Comparison of ENCODE assay signal across 18 cellular contexts in genomic region chr5:35771839-35772238, GRCh38.
DNase-seq lines count a peak whose midpoint lies in the region; ATAC-seq and TF ChIP-seq lines count a peak whose summit lies in the region.
"Had no signal": no experiment of that assay in that cellular context is flagged by ENCODE, and none has a peak within 500 bp of the region (broad histone marks: within the 10 kb centered on the region; RNA-seq: fewer than 3 reads in every experiment).

No MANE protein-coding gene starts in this region.

- H3K27ac Mint-ChIP-seq in CD4-positive, alpha-beta T cell = peak overlapping the region; percentile 11
- peak overlapping the region; percentile 51 to 93 (median 81) for H3K27ac Mint-ChIP-seq in naive thymus-derived CD8-positive, alpha-beta T cell
- H3K27ac Mint-ChIP-seq: CD4-positive, CD25-positive, alpha-beta regulatory T cell had no signal

- H3K27me3 Mint-ChIP-seq in CD4-positive, alpha-beta T cell = no peaks in the 10 kb centered on the region
- no peaks in the 10 kb centered on the region for H3K27me3 Mint-ChIP-seq in naive thymus-derived CD8-positive, alpha-beta T cell
- H3K27me3 Mint-ChIP-seq: CD4-positive, CD25-positive, alpha-beta regulatory T cell had no signal

- H3K36me3 Mint-ChIP-seq in CD4-positive, alpha-beta T cell (ENCODE audit: low read depth) = no peaks in the 10 kb centered on the region
- H3K36me3 Mint-ChIP-seq in naive thymus-derived CD8-positive, alpha-beta T cell = peaks cover 0 to 2% (median 0%) of the 10 kb centered on the region in 3 donors
- H3K36me3 Mint-ChIP-seq: CD4-positive, CD25-positive, alpha-beta regulatory T cell had no signal

- H3K4me3 ChIP-seq in ACC112 (ENCODE audit: low read depth, low read length) (no peak overlapping the region), OCI-LY7 (ENCODE audit: low read depth, low read length, poor library complexity, severe bottlenecking) (no peak overlapping the region), WERI-Rb-1 (ENCODE audit: low read depth, low read length) (no peak overlapping the region)
- H3K4me3 ChIP-seq: SK-N-MC had no signal

- POLR2A ChIA-PET in CD4-positive, alpha-beta T cell (lab: Charles Lee) = interaction anchor here (1.0 kb wide), 2 partner anchors 10 to 85 kb away, joined by 3 to 5 read pairs; partner anchors contain the start of gene IL7R
- POLR2A ChIA-PET in OCI-LY7 (lab: Charles Lee) = interaction anchor here (0.7 to 1.0 kb wide), 3 partner anchors 9 to 128 kb away, joined by 3 to 4 read pairs (median 3); no protein-coding TSS in a partner anchor
- POLR2A ChIA-PET in naive thymus-derived CD8-positive, alpha-beta T cell (lab: Charles Lee) = interaction anchor here (1.0 to 2.7 kb wide), 4 partner anchors 11 to 98 kb away, joined by 4 to 11 read pairs (median 8); no protein-coding TSS in a partner anchor

- H3K36me3 ChIP-seq in ACC112 (ENCODE audit: insufficient read depth, low read length) (no peaks in the 10 kb centered on the region), OCI-LY7 (ENCODE audit: insufficient read depth, low read length) (no peaks in the 10 kb centered on the region), WERI-Rb-1 (no peaks in the 10 kb centered on the region)
- H3K36me3 ChIP-seq: BE2C had no signal

- H3K9me2 ChIP-seq in OCI-LY7 (ENCODE audit: insufficient read depth, low read length) = no peaks in the 10 kb centered on the region

- no peaks in the 10 kb centered on the region for H4K20me1 ChIP-seq in OCI-LY7 (ENCODE audit: insufficient read depth, low read length)

- no peaks in the 10 kb centered on the region for H3K27me3 ChIP-seq in ACC112 (ENCODE audit: insufficient read depth, low read length)
- no peaks in the 10 kb centered on the region for H3K27me3 ChIP-seq in CD4-positive, alpha-beta T cell (ENCODE audit: control insufficient read depth, insufficient read depth, low read length)
- peaks cover 93% of the 10 kb centered on the region for H3K27me3 ChIP-seq in WERI-Rb-1 (ENCODE audit: insufficient read depth, low read depth, severe bottlenecking)
- H3K27me3 ChIP-seq: BE2C had no signal

- BruUV-seq in OCI-LY7 (replicated peaks; lab: Mats Ljungman, UMichigan) = no TSS peak

- no peak overlapping the region for H3K4me2 ChIP-seq in OCI-LY7 (ENCODE audit: low read length)

- no peaks in the 10 kb centered on the region for H3K9me3 Mint-ChIP-seq in CD4-positive, alpha-beta T cell
- H3K9me3 Mint-ChIP-seq in naive thymus-derived CD8-positive, alpha-beta T cell = no peaks in the 10 kb centered on the region
- H3K9me3 Mint-ChIP-seq: CD4-positive, CD25-positive, alpha-beta regulatory T cell had no signal

- H3K4me1 ChIP-seq in ACC112 (ENCODE audit: control insufficient read depth, insufficient read depth, low read length, unreplicated experiment) = peaks cover 33% of the 10 kb centered on the region
- H3K4me1 ChIP-seq in OCI-LY7 (ENCODE audit: insufficient read depth, low read length, poor library complexity, severe bottlenecking) = no peaks in the 10 kb centered on the region
- H3K4me1 ChIP-seq: BE2C had no signal

- peaks cover 41% of the 10 kb centered on the region for H3K4me1 Mint-ChIP-seq in CD4-positive, alpha-beta T cell (ENCODE audit: low read depth)
- H3K4me1 Mint-ChIP-seq in naive thymus-derived CD8-positive, alpha-beta T cell = peaks cover 29 to 57% (median 37%) of the 10 kb centered on the region in 4 donors

- CTCF ChIA-PET in CD4-positive, alpha-beta T cell (lab: Charles Lee) = no interaction called here
- CTCF ChIA-PET in OCI-LY7 (lab: Charles Lee; ENCODE audit: unreplicated experiment) = interaction anchor here (0.8 to 0.9 kb wide), 2 partner anchors 9 to 153 kb away, joined by 3 to 4 read pairs; no protein-coding TSS in a partner anchor

- no peaks in the 10 kb centered on the region for H3K79me2 ChIP-seq in ACC112 (ENCODE audit: control insufficient read depth, insufficient read depth, low read length, unreplicated experiment)
- H3K79me2 ChIP-seq in OCI-LY7 (ENCODE audit: insufficient read depth, low read depth, low read length) = no peaks in the 10 kb centered on the region

- peak overlapping the region; percentile 16 for H2AFZ ChIP-seq in ACC112 (ENCODE audit: low read length, unreplicated experiment)
- H2AFZ ChIP-seq in OCI-LY7 (ENCODE audit: low read length) = 0 out of 2 replicates have a peak overlapping the region, but pooled peaks have one; percentile 3

- no peak overlapping the region for H3K4me3 Mint-ChIP-seq in CD4-positive, alpha-beta T cell
- peak overlapping the region in 8 of 10 donors; percentile 24 to 71 (median 56) for H3K4me3 Mint-ChIP-seq in naive thymus-derived CD8-positive, alpha-beta T cell
- H3K4me3 Mint-ChIP-seq: CD4-positive, CD25-positive, alpha-beta regulatory T cell had no signal

- H3K27ac ChIP-seq in ACC112 (ENCODE audit: low read depth, low read length) = peak overlapping the region; percentile 32; the same call in 1 of the 2 replicates
- H3K27ac ChIP-seq in CD4-positive, alpha-beta T cell (ENCODE audit: low read depth, low read length) = no peak overlapping the region
- H3K27ac ChIP-seq in OCI-LY7 (ENCODE audit: low read depth, low read length, poor library complexity, severe bottlenecking) = no peak overlapping the region
- H3K27ac ChIP-seq in WERI-Rb-1 = no peak overlapping the region
- H3K27ac ChIP-seq: SK-N-MC had no signal

- intact Hi-C loops in CD4-positive, alpha-beta T cell (cut with DNase I, micrococcal nuclease) = loop anchor here (5.0 to 10.0 kb wide), 2 partner anchors 677 to 685 kb away; no protein-coding TSS in a partner anchor
- intact Hi-C loops in OCI-LY7 (cut with micrococcal nuclease; ENCODE audit: unreplicated experiment) = loop anchor here (10.0 kb wide), 1 partner anchor 687 kb away; no protein-coding TSS in a partner anchor

- ATAC-seq in CD4-positive, alpha-beta T cell (ENCODE audit: poor library complexity) = no peak
- ATAC-seq in naive thymus-derived CD8-positive, alpha-beta T cell = peak; percentile 61
- ATAC-seq in HG02642 (IDR thresholded peaks at IDR 0.05; ENCODE audit: poor library complexity, unreplicated experiment) = no peak
- ATAC-seq: HCT116 had no signal

- TF ChIP-seq CTCF in CD4-positive, alpha-beta T cell (IDR thresholded peaks at IDR 0.05) = no peak
- TF ChIP-seq CTCF in OCI-LY7 (conservative IDR thresholded peaks at IDR 0.05; ENCODE audit: low read length) (no peak), WERI-Rb-1 (IDR thresholded peaks at IDR 0.05; ENCODE audit: low read depth, low read length) (no peak)

- DNase-seq in CD4-positive, alpha-beta T cell = no peak
- no peak for DNase-seq in OCI-LY7 (ENCODE audit: low spot score)
- peak in 1 of 10 donors; percentile 35 for DNase-seq in naive thymus-derived CD8-positive, alpha-beta T cell
- no peak for DNase-seq in WERI-Rb-1
- no peak for DNase-seq in NCI-H2107 treated with DMSO at 0.1 percent for 48 hours (lab: John Stamatoyannopoulos, UW; ENCODE audit: unreplicated experiment)
- DNase-seq: BE2C; CD4-positive, CD25-positive, alpha-beta regulatory T cell; DMS53; GOT3; KBM-7; NCI-H1694; NCI-H510A; NCI-H774; SHP77 had no signal

- H3K9me3 ChIP-seq in CD4-positive, alpha-beta T cell (ENCODE audit: control insufficient read depth, low read length) = no peaks in the 10 kb centered on the region
- H3K9me3 ChIP-seq in OCI-LY7 (ENCODE audit: low read length) = no peaks in the 10 kb centered on the region
- no peaks in the 10 kb centered on the region for H3K9me3 ChIP-seq in WERI-Rb-1 (ENCODE audit: severe bottlenecking)
- H3K9me3 ChIP-seq: BE2C had no signal

Comparison
In these comparisons a context has a peak if more than half of its experiments do, and no peak if none do; other contexts are left out.
1. ATAC-seq: peak in naive thymus-derived CD8-positive, alpha-beta T cell (2 of 2); none in CD4-positive, alpha-beta T cell (single experiment) and HG02642 (single experiment).